In the genomic region with DNA sequence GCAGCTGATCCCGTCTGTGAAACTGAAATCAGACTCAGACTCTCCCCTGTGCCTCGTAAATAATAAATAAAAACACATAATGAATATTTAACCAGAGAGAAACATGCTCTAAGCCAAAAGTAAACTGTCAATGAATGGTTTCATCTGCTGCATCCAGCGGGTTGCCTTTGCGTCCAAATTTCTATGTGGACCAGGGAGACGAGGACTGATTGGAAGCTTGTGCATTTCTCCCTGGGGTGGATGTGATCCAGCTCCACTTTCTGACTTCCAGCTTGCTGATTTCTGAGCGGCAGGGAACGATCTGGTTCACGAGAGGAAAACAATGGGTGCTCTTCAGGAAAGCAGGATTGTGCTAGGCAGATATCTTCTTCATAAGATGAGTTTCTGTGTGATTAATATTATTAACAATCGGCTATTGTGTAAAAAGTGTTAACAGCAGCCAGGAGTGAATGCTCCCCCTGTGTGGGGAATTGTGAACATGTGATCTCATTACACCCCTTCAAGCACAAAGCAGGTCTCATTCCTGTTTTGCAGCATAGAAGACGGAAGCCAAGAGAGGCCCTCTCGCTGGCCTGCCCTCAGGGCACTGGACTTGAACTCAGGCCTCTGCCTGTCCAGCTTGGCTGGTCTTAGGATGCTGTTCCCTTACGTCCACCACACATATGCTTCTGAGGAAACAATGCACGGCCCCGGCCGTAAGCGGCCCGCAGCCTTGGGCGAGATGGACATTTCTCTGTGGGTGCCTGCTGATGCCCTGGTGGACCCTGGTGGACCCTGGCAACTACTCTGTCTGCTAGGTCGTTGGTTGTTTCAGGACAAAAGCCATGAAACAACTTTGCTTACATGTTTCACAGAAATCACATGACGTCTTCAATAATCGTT, we compare ENCODE assay signal across 27 cellular contexts.
A peak's percentile ranks its signal among the peaks of the same experiment; 100 is the strongest.
DNase-seq lines count a peak whose midpoint lies in the region; ATAC-seq and TF ChIP-seq lines count a peak whose summit lies in the region.
"Had no signal": no experiment of that assay in that cellular context is flagged by ENCODE, and none has a peak within 500 bp of the region (broad histone marks: within the 10 kb centered on the region; RNA-seq: fewer than 3 reads in every experiment).

No MANE protein-coding gene starts in this region.

- H3K9me3 Mint-ChIP-seq in neural crest cell (peaks cover 8% of the 10 kb centered on the region), type B pancreatic cell (peaks cover 11% of the 10 kb centered on the region)
- H3K9me3 Mint-ChIP-seq: activated naive CD8-positive, alpha-beta T cell treated with anti-CD3 and anti-CD28 coated beads, Interleukin-2, amount 50 U/mL, for 24 hours had no signal

- H3K36me3 ChIP-seq in psoas muscle (ENCODE audit: insufficient read depth in 1 of 2, low read depth in 1 of 2) = no peaks in the 10 kb centered on the region
- H3K36me3 ChIP-seq: BLaER1 treated with 17β-estradiol and CSF1 and Interleukin-3, amounts not matched to agents 10 nM and 100 nM; stomach; tibial artery had no signal

- TF ChIP-seq CTCF in neural crest cell (conservative IDR thresholded peaks at IDR 0.05) (no peak), type B pancreatic cell (conservative IDR thresholded peaks at IDR 0.05) (no peak), psoas muscle (IDR thresholded peaks at IDR 0.05) (no peak)

- H3K27ac Mint-ChIP-seq in neural crest cell (ENCODE audit: unreplicated experiment) (no peak overlapping the region), type B pancreatic cell (peak overlapping the region; percentile 53)
- H3K27ac Mint-ChIP-seq: activated naive CD8-positive, alpha-beta T cell treated with anti-CD3 and anti-CD28 coated beads, Interleukin-2, amount 50 U/mL, for 24 hours; activated T-cell treated with anti-CD3 and anti-CD28 coated beads, Interleukin-2, amount 50 U/mL, for 72 hours; effector memory CD8-positive, alpha-beta T cell; naive thymus-derived CD4-positive, alpha-beta T cell had no signal

- H3K4me1 ChIP-seq in psoas muscle = no peaks in the 10 kb centered on the region

- peaks cover 41% of the 10 kb centered on the region for H3K4me1 Mint-ChIP-seq in neural crest cell
- peaks cover 38% of the 10 kb centered on the region for H3K4me1 Mint-ChIP-seq in type B pancreatic cell (ENCODE audit: unreplicated experiment)
- H3K4me1 Mint-ChIP-seq: activated naive CD8-positive, alpha-beta T cell treated with anti-CD3 and anti-CD28 coated beads, Interleukin-2, amount 50 U/mL, for 24 hours; naive thymus-derived CD4-positive, alpha-beta T cell had no signal

- H3K27me3 ChIP-seq in psoas muscle (ENCODE audit: insufficient read depth in 3 of 3, low read length in 2 of 3) = peaks cover 0 to 18% (median 4%) of the 10 kb centered on the region in 3 donors
- H3K27me3 ChIP-seq: BLaER1 treated with 17β-estradiol and CSF1 and Interleukin-3, amounts not matched to agents 10 nM and 100 nM had no signal

- WGBS in psoas muscle, 3 donors = 40 to 51% (median 44%) methylated on average over 21 of the region's 21 CpGs

- ATAC-seq in psoas muscle (no peak), GM21529 (IDR thresholded peaks at IDR 0.05; ENCODE audit: unreplicated experiment) (no peak)
- ATAC-seq: activated CD4-positive, CD25-positive, alpha-beta regulatory T cell treated with anti-CD3 and anti-CD28 coated beads, Interleukin-2, amount 50 U/mL, for 24 hours; activated naive CD8-positive, alpha-beta T cell treated with anti-CD3 and anti-CD28 coated beads, Interleukin-2, amount 50 U/mL, for 24 hours; activated T-cell treated with anti-CD3 and anti-CD28 coated beads, Interleukin-2, amount 50 U/mL, for 72 hours; effector memory CD8-positive, alpha-beta T cell; naive thymus-derived CD4-positive, alpha-beta T cell; right cardiac atrium; Right ventricle myocardium inferior had no signal

- H3K9me3 ChIP-seq in psoas muscle = no peaks in the 10 kb centered on the region
- H3K9me3 ChIP-seq: tibial artery had no signal

- no peak overlapping the region for H3K4me3 ChIP-seq in psoas muscle
- H3K4me3 ChIP-seq: BLaER1 treated with 17β-estradiol and CSF1 and Interleukin-3, amounts not matched to agents 10 nM and 100 nM; stomach; tibial artery had no signal

- H3K36me3 Mint-ChIP-seq in neural crest cell (ENCODE audit: low read depth) (peaks cover 3% of the 10 kb centered on the region), type B pancreatic cell (no peaks in the 10 kb centered on the region)
- H3K36me3 Mint-ChIP-seq: naive thymus-derived CD4-positive, alpha-beta T cell had no signal

- no peak overlapping the region for H3K27ac ChIP-seq in psoas muscle
- H3K27ac ChIP-seq: BLaER1 treated with 17β-estradiol and CSF1 and Interleukin-3, amounts not matched to agents 10 nM and 100 nM; stomach; tibial artery had no signal

- intact Hi-C loops in psoas muscle (cut with DNase I) = no loop called here

- H3K27me3 Mint-ChIP-seq in neural crest cell (ENCODE audit: low read depth) (no peaks in the 10 kb centered on the region), type B pancreatic cell (peaks cover 16% of the 10 kb centered on the region)
- H3K27me3 Mint-ChIP-seq: activated naive CD8-positive, alpha-beta T cell treated with anti-CD3 and anti-CD28 coated beads, Interleukin-2, amount 50 U/mL, for 24 hours had no signal

- H3K4me3 Mint-ChIP-seq in neural crest cell (peak overlapping the region; percentile 18), type B pancreatic cell (peak overlapping the region; percentile 25)
- H3K4me3 Mint-ChIP-seq: activated naive CD8-positive, alpha-beta T cell treated with anti-CD3 and anti-CD28 coated beads, Interleukin-2, amount 50 U/mL, for 24 hours; activated T-cell treated with anti-CD3 and anti-CD28 coated beads, Interleukin-2, amount 50 U/mL, for 72 hours; effector memory CD8-positive, alpha-beta T cell; naive thymus-derived CD4-positive, alpha-beta T cell had no signal

- DNase-seq in NCI-H526 treated with DMSO at 0.1 percent for 48 hours (lab: John Stamatoyannopoulos, UW) (peak; percentile 43), epidermal melanocyte (ENCODE audit: insufficient read length, low spot score) (peak; percentile 24), neural crest cell (ENCODE audit: low read depth, low spot score) (peak; percentile 36), type B pancreatic cell (ENCODE audit: extremely low spot score, unreplicated experiment) (no peak), psoas muscle (no peak), NCI-H2029 (lab: John Stamatoyannopoulos, UW) (no peak)
- DNase-seq: activated CD4-positive, alpha-beta T cell treated with anti-CD3 and anti-CD28 coated beads, Interleukin-2, amount 50 U/mL, for 48 hours; activated naive CD8-positive, alpha-beta T cell treated with anti-CD3 and anti-CD28 coated beads, Interleukin-2, amount 50 U/mL, for 24 hours; activated T-cell treated with anti-CD3 and anti-CD28 coated beads, Interleukin-2, amount 50 U/mL, for 72 hours; central memory CD4-positive, alpha-beta T cell; DMS53; effector memory CD8-positive, alpha-beta T cell; islet precursor cell; naive thymus-derived CD4-positive, alpha-beta T cell; NCI-H1092 treated with DMSO at 0.1 percent for 48 hours; NCI-H1694 treated with DMSO at 0.1 percent for 48 hours; NCI-H2171 treated with DMSO at 0.1 percent for 48 hours; NCI-H510A treated with DMSO at 0.1 percent for 48 hours; right cardiac atrium; stimulated activated CD4-positive, alpha-beta T cell treated with anti-CD3 and anti-CD28 coated beads, Interleukin-4, amount 100 ng/mL, for 1 hour; stomach; T-helper 2 cell had no signal

Comparison
In these comparisons a context has a peak if more than half of its experiments do, and no peak if none do; other contexts are left out.
1. DNase-seq: peak in NCI-H526 treated with DMSO at 0.1 percent for 48 hours (single experiment), epidermal melanocyte (single experiment) and neural crest cell (single experiment); none in type B pancreatic cell (single experiment), psoas muscle (0 of 2) and NCI-H2029 (single experiment).